ENCODE assay signal across 8 cellular contexts in the genomic region with DNA sequence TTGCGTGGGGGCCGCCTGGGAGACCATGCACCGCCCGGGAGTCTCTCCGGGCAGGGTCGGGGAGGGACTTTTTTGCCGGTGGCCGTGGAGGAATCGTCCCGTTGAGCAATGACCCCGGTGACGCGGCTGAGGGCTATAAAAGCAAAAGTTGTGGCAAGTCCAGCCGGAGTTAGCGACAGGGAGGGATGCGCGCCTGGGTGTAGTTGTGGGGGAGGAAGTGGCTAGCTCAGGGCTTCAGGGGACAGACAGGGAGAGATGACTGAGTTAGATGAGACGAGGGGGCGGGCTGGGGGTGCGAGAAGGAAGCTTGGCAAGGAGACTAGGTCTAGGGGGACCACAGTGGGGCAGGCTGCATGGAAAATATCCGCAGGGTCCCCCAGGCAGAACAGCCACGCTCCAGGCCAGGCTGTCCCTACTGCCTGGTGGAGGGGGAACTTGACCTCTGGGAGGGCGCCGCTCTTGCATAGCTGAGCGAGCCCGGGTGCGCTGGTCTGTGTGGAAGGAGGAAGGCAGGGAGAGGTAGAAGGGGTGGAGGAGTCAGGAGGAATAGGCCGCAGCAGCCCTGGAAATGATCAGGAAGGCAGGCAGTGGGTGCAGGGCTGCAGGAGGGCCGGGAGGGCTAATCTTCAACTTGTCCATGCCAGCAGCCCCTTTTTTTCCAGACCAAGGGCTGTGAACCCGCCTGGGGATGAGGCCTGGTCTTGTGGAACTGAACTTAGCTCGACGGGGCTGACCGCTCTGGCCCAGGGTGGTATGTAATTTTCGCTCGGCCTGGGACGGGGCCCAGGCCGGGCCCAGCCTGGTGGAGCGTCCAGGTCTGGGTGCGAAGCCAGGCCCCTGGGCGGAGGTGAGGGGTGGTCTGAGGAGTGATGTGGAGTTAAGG. TPM values are rescaled to one million over a fixed set of nuclear protein-coding genes. Genes with fewer than 3 reads are reported as not detected.
DNase-seq lines count a peak whose midpoint lies in the region; ATAC-seq and TF ChIP-seq lines count a peak whose summit lies in the region.

A gene (plus strand): TSS at position 166 of the 883 bp plus-strand sequence.

- peaks cover 19% of the 10 kb centered on the region for H3K4me1 ChIP-seq in BE2C
- peaks cover 16% of the 10 kb centered on the region for H3K4me1 ChIP-seq in NT2/D1 (ENCODE audit: insufficient read depth, insufficient read length)
- peaks cover 45% of the 10 kb centered on the region for H3K4me1 ChIP-seq in mesendoderm (ENCODE audit: control insufficient read depth, low read depth, low read length)

- H3K9ac ChIP-seq in NT2/D1 (ENCODE audit: insufficient read length, low read depth) (peak within 1 kb of the TSS; percentile 98), mesendoderm (ENCODE audit: low read length) (peak within 1 kb of the TSS; percentile 93)

- peak within 1 kb of the TSS; percentile 97 for H3K18ac ChIP-seq in mesendoderm (ENCODE audit: low read length)

- no peak within 1 kb of the TSS for H2BK15ac ChIP-seq in mesendoderm (replicated peaks; ENCODE audit: low read depth)

- peak within 1 kb of the TSS; percentile 94 for H3K23ac ChIP-seq in mesendoderm (ENCODE audit: low read length)

- H3K27me3 Mint-ChIP-seq in effector memory CD8-positive, alpha-beta T cell, result no peaks in the 10 kb centered on the region

- peak within 1 kb of the TSS; percentile 89 for H2BK120ac ChIP-seq in mesendoderm (ENCODE audit: low read depth, low read length)

- no peak for TF ChIP-seq CTCF in BE2C (IDR thresholded peaks at IDR 0.05; ENCODE audit: low read depth, low read length)

- H4K5ac ChIP-seq in mesendoderm (ENCODE audit: low read length), result no peak within 1 kb of the TSS

- H3K4me2 ChIP-seq in mesendoderm (ENCODE audit: low read length), result peak within 1 kb of the TSS; percentile 80

- H4K8ac ChIP-seq in mesendoderm (ENCODE audit: low read depth, low read length), result peak within 1 kb of the TSS; percentile 88

- H3K4me1 Mint-ChIP-seq in effector memory CD8-positive, alpha-beta T cell (ENCODE audit: low read depth in 2 of 2), result peaks cover 71 to 75% of the 10 kb centered on the region in 2 donors

- peaks cover 43% of the 10 kb centered on the region for H3K36me3 ChIP-seq in BE2C
- peaks cover 36% of the 10 kb centered on the region for H3K36me3 ChIP-seq in NT2/D1 (ENCODE audit: insufficient read depth, insufficient read length, low read length)
- H3K36me3 ChIP-seq in mesendoderm (ENCODE audit: control insufficient read depth, insufficient read depth, low read length), result no peaks in the 10 kb centered on the region

- H3K56ac ChIP-seq in mesendoderm (ENCODE audit: low read length), result peak within 1 kb of the TSS; percentile 95

- WGBS in mesendoderm (ENCODE audit: extremely low coverage, insufficient coverage, low lambda C conversion rate), result no CpG with 5 or more reads among the region's 40 CpGs

- H3K4me3 ChIP-seq in BE2C (ENCODE audit: low read depth, low read length) (peak within 1 kb of the TSS; percentile 88), NT2/D1 (ENCODE audit: insufficient read length, low read depth) (peak within 1 kb of the TSS; percentile 90), mesendoderm (ENCODE audit: low read length) (peak within 1 kb of the TSS; percentile 49)

- peak within 1 kb of the TSS; percentile 100 for H3K4me3 Mint-ChIP-seq in effector memory CD8-positive, alpha-beta T cell

- H2AK5ac ChIP-seq in mesendoderm (ENCODE audit: low read length), result peak within 1 kb of the TSS; percentile 95

- peak within 1 kb of the TSS; percentile 99 for H3K27ac Mint-ChIP-seq in effector memory CD8-positive, alpha-beta T cell

- peak within 1 kb of the TSS; percentile 99 for H3K4ac ChIP-seq in mesendoderm (ENCODE audit: low read depth, low read length)

- DNase-seq in BE2C (peak; percentile 90), NT2/D1 (ENCODE audit: low read depth, low spot score) (no peak), mesendoderm (peak; percentile 94)
- DNase-seq in activated CD8-positive, alpha-beta memory T cell treated with anti-CD3 and anti-CD28 coated beads for 48 hours (ENCODE audit: low read depth in 2 of 3, low spot score in 2 of 3), result peak; percentile 90 to 99 (median 99)
- DNase-seq in effector memory CD8-positive, alpha-beta T cell, result peak; percentile 85 to 88 (median 86)
- peak; percentile 81 for DNase-seq in stimulated activated CD8-positive, alpha-beta memory T cell treated with anti-CD3 and anti-CD28 coated beads, Interleukin-12 subunit alpha, Interleukin-12 subunit beta, amount 100 ng/mL, for 4 hours (ENCODE audit: low read depth)

- peak within 1 kb of the TSS; percentile 93 for H3K27ac ChIP-seq in mesendoderm (ENCODE audit: low read depth, low read length)

- H3K36me3 Mint-ChIP-seq in effector memory CD8-positive, alpha-beta T cell (ENCODE audit: insufficient read depth), result peaks cover 96% of the 10 kb centered on the region

- H3K9me3 Mint-ChIP-seq in effector memory CD8-positive, alpha-beta T cell, result no peaks in the 10 kb centered on the region

- peak within 1 kb of the TSS; percentile 98 for H2BK5ac ChIP-seq in mesendoderm (ENCODE audit: low read length)

- peaks cover 48% of the 10 kb centered on the region for H3K79me2 ChIP-seq in mesendoderm (ENCODE audit: control insufficient read depth, insufficient read depth, low read length)

- ATAC-seq in HG02571 (IDR thresholded peaks at IDR 0.05; ENCODE audit: unreplicated experiment) (peak; percentile 14), GM21825 (IDR thresholded peaks at IDR 0.05; ENCODE audit: unreplicated experiment) (no peak)
- ATAC-seq in effector memory CD8-positive, alpha-beta T cell (replicated peaks), result peak; percentile 2

- H3K9me3 ChIP-seq in BE2C, result no peaks in the 10 kb centered on the region
- no peaks in the 10 kb centered on the region for H3K9me3 ChIP-seq in NT2/D1 (ENCODE audit: insufficient read depth, low read length)

- peaks cover 3% of the 10 kb centered on the region for H3K27me3 ChIP-seq in BE2C
- no peaks in the 10 kb centered on the region for H3K27me3 ChIP-seq in NT2/D1 (ENCODE audit: insufficient read depth, insufficient read length)
- no peaks in the 10 kb centered on the region for H3K27me3 ChIP-seq in mesendoderm (ENCODE audit: insufficient read depth, low read length, poor library complexity)

- peaks cover 22% of the 10 kb centered on the region for H3K79me1 ChIP-seq in mesendoderm (ENCODE audit: low read length)

RNA-seq across cellular contexts. Expression of the gene that starts here (rescaled TPM):
- 301 TPM for polyA plus RNA-seq in BE2C (2012; ENCODE audit: insufficient read depth, insufficient read length, low read depth)
- 3.7 TPM for polyA plus RNA-seq in mesendoderm (2013, experiment 1 of 2)
- polyA plus RNA-seq in mesendoderm (2013, experiment 2 of 2), result 4.5 TPM
